17 cellular contexts compared by ENCODE assay signal in genomic region chr12:12797789-12798142, GRCh38.
"Had no signal": no experiment of that assay in that cellular context is flagged by ENCODE, and none has a peak within 500 bp of the region (broad histone marks: within the 10 kb centered on the region; RNA-seq: fewer than 3 reads in every experiment).

No MANE protein-coding gene starts in this region.

- H3K27ac Mint-ChIP-seq: natural killer cell, T-helper 17 cell had no signal

- H3K4me1 Mint-ChIP-seq: immature natural killer cell, natural killer cell had no signal

- H3K4me3 ChIP-seq: psoas muscle, right lobe of liver, smooth muscle cell, transverse colon had no signal

- H3K9me3 ChIP-seq: psoas muscle, right lobe of liver, transverse colon had no signal

- H3K36me3 Mint-ChIP-seq: natural killer cell had no signal

- H3K36me3 ChIP-seq: right lobe of liver, transverse colon had no signal

- H3K4me1 ChIP-seq: psoas muscle, right lobe of liver had no signal

- H3K27ac ChIP-seq: foreskin keratinocyte, psoas muscle, right lobe of liver had no signal

- H3K27me3 ChIP-seq: foreskin keratinocyte, right lobe of liver, transverse colon had no signal

- DNase-seq: activated CD4-positive, CD25-positive, alpha-beta regulatory T cell treated with anti-CD3 and anti-CD28 coated beads, Interleukin-2, amount 50 U/mL, for 72 hours; activated naive CD4-positive, alpha-beta T cell; activated naive CD8-positive, alpha-beta T cell treated with anti-CD3 and anti-CD28 coated beads, Interleukin-2, amount 10 ng/mL, durations not matched to agents 7 days and 5 days; anterior cingulate cortex; cerebellar nuclear complex; effector CD8-positive, alpha-beta T cell; foreskin keratinocyte; immature natural killer cell; mesendoderm; natural killer cell; occipital lobe; psoas muscle; right lobe of liver; stimulated activated naive CD8-positive, alpha-beta T cell treated with anti-CD3 and anti-CD28 coated beads, Interleukin-15, Interleukin-2, amounts not matched to agents 100 U/mL and 50 U/mL, for 24 hours; T-helper 17 cell; transverse colon had no signal

- H3K27me3 Mint-ChIP-seq: T-helper 17 cell had no signal

- H3K4me2 ChIP-seq: smooth muscle cell had no signal

- H3K9me3 Mint-ChIP-seq: immature natural killer cell, natural killer cell had no signal

- H3K4me3 Mint-ChIP-seq: activated naive CD8-positive, alpha-beta T cell treated with anti-CD3 and anti-CD28 coated beads, Interleukin-2, amount 10 ng/mL, durations not matched to agents 7 days and 5 days; immature natural killer cell; natural killer cell; T-helper 17 cell had no signal
